8 cellular contexts compared by ENCODE assay signal in the genomic region with DNA sequence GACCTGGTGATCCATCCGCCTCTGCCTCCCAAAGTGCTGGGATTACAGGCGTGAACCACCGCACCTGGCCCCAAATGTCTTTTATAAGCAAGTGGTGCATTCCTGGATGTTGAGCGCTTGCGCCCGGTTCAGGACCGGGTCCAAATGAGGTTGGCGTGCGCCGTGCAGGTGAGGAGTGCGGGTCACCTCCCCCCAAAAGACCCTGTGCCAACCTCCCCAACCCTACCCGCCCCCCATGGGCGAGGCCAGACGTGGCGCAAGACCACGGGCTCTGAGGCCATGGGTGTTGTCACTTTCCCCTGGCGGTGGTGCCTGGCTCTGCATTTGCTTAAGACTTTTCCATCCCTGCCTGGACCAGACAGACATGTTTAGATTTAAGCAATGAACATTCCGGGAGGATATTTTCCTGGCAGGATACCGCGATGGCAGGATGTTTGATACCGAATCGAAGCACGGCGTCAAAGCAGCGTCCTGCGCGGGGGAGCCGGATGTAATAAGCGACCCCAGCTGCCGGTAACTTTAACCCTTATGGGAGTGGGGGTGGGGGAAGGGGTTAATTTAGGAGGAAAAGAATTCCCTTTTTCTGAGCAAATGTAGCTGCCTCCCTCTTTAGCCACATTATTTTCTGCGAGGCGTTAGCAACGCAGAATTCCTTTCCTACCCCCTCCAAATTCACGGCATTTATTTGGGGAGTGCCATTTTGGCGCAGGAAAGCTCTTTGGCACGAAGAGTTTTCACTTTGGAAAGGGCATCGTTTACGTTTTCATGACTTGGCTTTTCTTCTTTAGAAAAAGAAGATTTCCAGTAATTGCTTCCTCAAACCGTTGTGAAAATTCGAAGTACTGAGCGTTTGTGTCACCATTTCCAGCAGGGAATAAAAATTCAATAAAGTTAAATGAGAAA. TPM values are rescaled to one million over a fixed set of nuclear protein-coding genes. Genes with fewer than 3 reads are reported as not detected.
DNase-seq lines count a peak whose midpoint lies in the region; ATAC-seq lines count a peak whose summit lies in the region.

No MANE protein-coding gene starts in this region.

- peak overlapping the region; percentile 58 for H3K18ac ChIP-seq in neuronal stem cell (ENCODE audit: low read length)

- H3K27ac Mint-ChIP-seq in activated T-helper 2 cell treated with anti-CD3 and anti-CD28 coated beads, Interferon-gamma antibody, Interleukin-2, Interleukin-4, amounts not matched to agents 10 μg/mL and 5 μg/mL and 100 μg/mL, durations not matched to agents 14 hours and 24 hours and 36 hours, result peak overlapping the region; percentile 99

- no peak overlapping the region for H2BK15ac ChIP-seq in neuronal stem cell (ENCODE audit: low read length)

- H3K9me3 ChIP-seq in neuronal stem cell (replicated peaks in 1 of 2; ENCODE audit: control insufficient read depth in 2 of 2, insufficient read depth in 1 of 2, low read depth in 1 of 2, low read length in 2 of 2), result no peaks in the 10 kb centered on the region
- H3K9me3 ChIP-seq in aorta (ENCODE audit: control insufficient read depth, low read length), result no peaks in the 10 kb centered on the region

- peaks cover 7 to 14% of the 10 kb centered on the region in 2 donors for H3K4me1 ChIP-seq in neuronal stem cell (ENCODE audit: control insufficient read depth in 2 of 2, insufficient read depth in 1 of 2, low read depth in 1 of 2, low read length in 2 of 2)
- H3K4me1 ChIP-seq in aorta (ENCODE audit: control insufficient read depth in 1 of 2, insufficient read depth in 2 of 2, low read length in 2 of 2), result no peaks in the 10 kb centered on the region

- H2AK5ac ChIP-seq in neuronal stem cell (ENCODE audit: low read depth, low read length), result no peak overlapping the region

- H3K9me3 Mint-ChIP-seq in activated T-helper 2 cell treated with anti-CD3 and anti-CD28 coated beads, Interferon-gamma antibody, Interleukin-2, Interleukin-4, amounts not matched to agents 10 μg/mL and 5 μg/mL and 100 μg/mL, durations not matched to agents 14 hours and 24 hours and 36 hours, result no peaks in the 10 kb centered on the region

- peaks cover 20% of the 10 kb centered on the region for H3K36me3 Mint-ChIP-seq in activated T-helper 2 cell treated with anti-CD3 and anti-CD28 coated beads, Interferon-gamma antibody, Interleukin-2, Interleukin-4, amounts not matched to agents 10 μg/mL and 5 μg/mL and 100 μg/mL, durations not matched to agents 14 hours and 24 hours and 36 hours (ENCODE audit: low read depth)

- no peak overlapping the region for H3K9ac ChIP-seq in neuronal stem cell (ENCODE audit: low read depth, low read length, poor library complexity)

- peaks cover 45% of the 10 kb centered on the region for H3K4me1 Mint-ChIP-seq in activated T-helper 2 cell treated with anti-CD3 and anti-CD28 coated beads, Interferon-gamma antibody, Interleukin-2, Interleukin-4, amounts not matched to agents 10 μg/mL and 5 μg/mL and 100 μg/mL, durations not matched to agents 14 hours and 24 hours and 36 hours (ENCODE audit: low read depth)

- no CpG with 5 or more reads among the region's 41 CpGs for WGBS in neuronal stem cell (ENCODE audit: extremely low coverage in 2 of 2, insufficient read length in 2 of 2, insufficient replicate concordance in 1 of 2), 2 donors
- WGBS in aorta, 2 donors, result 6 to 7% methylated on average over 41 of the region's 41 CpGs

- peak; percentile 56 for DNase-seq in NOMO-1 treated with DMSO at 0.1 percent for 48 hours (lab: John Stamatoyannopoulos, UW; ENCODE audit: unreplicated experiment)
- peak; percentile 67 for DNase-seq in activated T-helper 2 cell treated with anti-CD3 and anti-CD28 coated beads, Interferon-gamma antibody, Interleukin-2, Interleukin-4, amounts not matched to agents 10 μg/mL and 5 μg/mL and 100 μg/mL, durations not matched to agents 14 hours and 24 hours and 36 hours (ENCODE audit: low spot score)
- peak; percentile 74 for DNase-seq in fibroblast of the conjunctiva (ENCODE audit: low read depth)
- peak; percentile 64 for DNase-seq in neuronal stem cell (ENCODE audit: low spot score)
- peak; percentile 82 to 86 for DNase-seq in aorta

- peak overlapping the region; percentile 86 for H3K23ac ChIP-seq in neuronal stem cell (ENCODE audit: low read depth, low read length, poor library complexity)

- peak overlapping the region; percentile 61 for H3K4me2 ChIP-seq in neuronal stem cell (ENCODE audit: insufficient read depth, low read length, poor library complexity, severe bottlenecking)

- H4K91ac ChIP-seq in neuronal stem cell (ENCODE audit: low read depth, low read length, poor library complexity), result no peak overlapping the region

- no peak overlapping the region for H3K14ac ChIP-seq in neuronal stem cell (ENCODE audit: low read length)

- no peaks in the 10 kb centered on the region for H3K79me1 ChIP-seq in neuronal stem cell (ENCODE audit: low read depth, low read length)

- peak overlapping the region; percentile 98 for H3K4me3 Mint-ChIP-seq in activated T-helper 2 cell treated with anti-CD3 and anti-CD28 coated beads, Interferon-gamma antibody, Interleukin-2, Interleukin-4, amounts not matched to agents 10 μg/mL and 5 μg/mL and 100 μg/mL, durations not matched to agents 14 hours and 24 hours and 36 hours (ENCODE audit: low read depth)

- H3K4ac ChIP-seq in neuronal stem cell (ENCODE audit: low read length), result no peak overlapping the region

- ATAC-seq in HG03521 (IDR thresholded peaks at IDR 0.05; ENCODE audit: unreplicated experiment) (peak; percentile 25), aorta (ENCODE audit: low FRiP score) (peak; percentile 69), HG02571 (IDR thresholded peaks at IDR 0.05; ENCODE audit: unreplicated experiment) (no peak)

- H3K36me3 ChIP-seq in neuronal stem cell (replicated peaks in 1 of 2; ENCODE audit: control insufficient read depth in 2 of 2, insufficient read depth in 2 of 2, low read length in 2 of 2) (peaks cover 0 to 5% of the 10 kb centered on the region in 2 donors), aorta (ENCODE audit: control insufficient read depth in 1 of 2, insufficient read depth in 2 of 2, low read length in 1 of 2) (no peaks in the 10 kb centered on the region)

- H3K27me3 Mint-ChIP-seq in activated T-helper 2 cell treated with anti-CD3 and anti-CD28 coated beads, Interferon-gamma antibody, Interleukin-2, Interleukin-4, amounts not matched to agents 10 μg/mL and 5 μg/mL and 100 μg/mL, durations not matched to agents 14 hours and 24 hours and 36 hours (ENCODE audit: low read depth), result no peaks in the 10 kb centered on the region

- intact Hi-C loops in activated T-helper 2 cell treated with anti-CD3 and anti-CD28 coated beads, Interferon-gamma antibody, Interleukin-2, Interleukin-4, amounts not matched to agents 10 μg/mL and 5 μg/mL and 100 μg/mL, durations not matched to agents 14 hours and 24 hours and 36 hours (cut with micrococcal nuclease), result loop anchor here (2.0 to 5.0 kb wide), 3 partner anchors 81 to 377 kb away; a partner anchor contains a TSS
- intact Hi-C loops in aorta (cut with DNase I), result no loop called here

- H2BK120ac ChIP-seq in neuronal stem cell (ENCODE audit: low read depth, low read length), result peak overlapping the region; percentile 61

- no peak overlapping the region for H4K8ac ChIP-seq in neuronal stem cell (ENCODE audit: low read depth, low read length)

- peak overlapping the region; percentile 66 for H3K4me3 ChIP-seq in GM08714 (ENCODE audit: low read length)
- peak overlapping the region; percentile 70 to 80 for H3K4me3 ChIP-seq in neuronal stem cell (ENCODE audit: low read length in 2 of 2)
- H3K4me3 ChIP-seq in aorta (ENCODE audit: low read length in 2 of 2), result no peak overlapping the region

- H2BK12ac ChIP-seq in neuronal stem cell (ENCODE audit: low read length), result no peak overlapping the region

- H3K27ac ChIP-seq in neuronal stem cell (replicated peaks; ENCODE audit: low read length) (no peak overlapping the region), aorta (ENCODE audit: low read depth in 1 of 2, low read length in 2 of 2) (no peak overlapping the region)

- H2AFZ ChIP-seq in neuronal stem cell (ENCODE audit: low read length), result peak overlapping the region; percentile 73

- H3K27me3 ChIP-seq in neuronal stem cell (ENCODE audit: control insufficient read depth in 3 of 3, insufficient read depth in 3 of 3, low read depth in 1 of 3, low read length in 3 of 3) (peaks cover 0 to 32% (median 0%) of the 10 kb centered on the region in 3 experiments), aorta (ENCODE audit: control insufficient read depth in 1 of 2, insufficient read depth in 2 of 2, low read length in 1 of 2) (no peaks in the 10 kb centered on the region)

- H2BK5ac ChIP-seq in neuronal stem cell (ENCODE audit: low read length), result no peak overlapping the region

RNA-seq across cellular contexts. Expression of a gene that starts 27.8 kb away (rescaled TPM):
- 146 and 154 TPM in 2 replicates for total RNA-seq in activated T-helper 2 cell treated with anti-CD3 and anti-CD28 coated beads, Interferon-gamma antibody, Interleukin-2, Interleukin-4, amounts not matched to agents 10 μg/mL and 5 μg/mL and 100 μg/mL, durations not matched to agents 14 hours and 24 hours and 36 hours
- polyA plus RNA-seq in neuronal stem cell (2013, experiment 1 of 2), result 35.9 TPM
- polyA plus RNA-seq in neuronal stem cell (2013, experiment 2 of 2), result 35.7 TPM
- total RNA-seq in aorta, result 10 to 100 TPM; 52.4 to 94.0 TPM
- polyA plus RNA-seq in aorta, result 10 to 100 TPM; 22.8 to 28.5 TPM

RNA-seq across cellular contexts. Expression of a gene that starts 42.7 kb away (rescaled TPM):
- total RNA-seq in activated T-helper 2 cell treated with anti-CD3 and anti-CD28 coated beads, Interferon-gamma antibody, Interleukin-2, Interleukin-4, amounts not matched to agents 10 μg/mL and 5 μg/mL and 100 μg/mL, durations not matched to agents 14 hours and 24 hours and 36 hours, result 2.3 and 2.7 TPM in 2 replicates
- 4.1 TPM for polyA plus RNA-seq in neuronal stem cell (2013, experiment 1 of 2)
- 3.7 TPM for polyA plus RNA-seq in neuronal stem cell (2013, experiment 2 of 2)
- total RNA-seq in aorta, result 1 to 10 TPM in 1 of 2 donors, under 1 TPM in 1; 0.62 to 2.5 TPM
- not detected for polyA plus RNA-seq in aorta

RNA-seq across cellular contexts. Expression of a gene that starts 52.7 kb away (rescaled TPM):
- 58.3 and 60.5 TPM in 2 replicates for total RNA-seq in activated T-helper 2 cell treated with anti-CD3 and anti-CD28 coated beads, Interferon-gamma antibody, Interleukin-2, Interleukin-4, amounts not matched to agents 10 μg/mL and 5 μg/mL and 100 μg/mL, durations not matched to agents 14 hours and 24 hours and 36 hours
- 13.5 TPM for polyA plus RNA-seq in neuronal stem cell (2013, experiment 1 of 2)
- 13.3 TPM for polyA plus RNA-seq in neuronal stem cell (2013, experiment 2 of 2)
- total RNA-seq in aorta, result 10 to 100 TPM; 16.2 to 20.3 TPM
- polyA plus RNA-seq in aorta, result 10 to 100 TPM in 1 of 2 donors, 1 to 10 TPM in 1; 5.8 to 12.2 TPM

Comparison
In these comparisons a context has a peak if more than half of its experiments do, and no peak if none do; other contexts are left out.
1. H3K4me3 ChIP-seq: peak in GM08714 (single experiment) and neuronal stem cell (2 of 2); none in aorta (0 of 2).
2. Peak in every context shown above with its lines, with median percentiles within 50 percentile points of each other: DNase-seq.